Comparison of ENCODE assay signal across 31 cellular contexts in genomic region chr9:101371813-101372212, GRCh38. TPM values are rescaled to one million over a fixed set of nuclear protein-coding genes. Genes with fewer than 3 reads are reported as not detected.
"Had no signal": no experiment of that assay in that cellular context is flagged by ENCODE, and none has a peak within 500 bp of the region (broad histone marks: within the 10 kb centered on the region; RNA-seq: fewer than 3 reads in every experiment).

No MANE protein-coding gene starts in this region.

- ATAC-seq: effector memory CD8-positive, alpha-beta T cell; esophagus mucosa; gastrocnemius medialis; heart right ventricle; left cardiac atrium; left lung; left ventricle myocardium superior; lower lobe of right lung; mucosa of descending colon had no signal

- FAIRE-seq: endometrium, islet of Langerhans, keratinocyte had no signal

- H3K4me3 ChIP-seq: colonic mucosa, esophagus squamous epithelium, gastrocnemius medialis, heart right ventricle, left lung, lower lobe of right lung, mucosa of descending colon had no signal

- H3K27ac ChIP-seq: colonic mucosa, epithelial cell of prostate, esophagus squamous epithelium, gastrocnemius medialis, heart right ventricle, left lung, lower lobe of right lung had no signal

- DNase-seq: colonic mucosa; cortex of kidney; effector CD8-positive, alpha-beta T cell; effector memory CD8-positive, alpha-beta T cell; endodermal cell; erythroblast; esophagus squamous epithelium; foreskin fibroblast; foreskin melanocyte; gastrocnemius medialis; glutamatergic neuron; head of caudate nucleus; heart right ventricle; hippocampal formation; left cardiac atrium; left lung; left ventricle myocardium superior; lower lobe of right lung; mesenchymal stem cell; mucosa of descending colon; naive B cell had no signal

- H3K4me1 ChIP-seq: colonic mucosa, esophagus squamous epithelium, heart right ventricle, left lung, lower lobe of right lung had no signal

- H3K27me3 ChIP-seq: colonic mucosa, esophagus squamous epithelium, gastrocnemius medialis, heart right ventricle, left lung had no signal

- H3K9me3 ChIP-seq: colonic mucosa, esophagus squamous epithelium, gastrocnemius medialis, left lung, lower lobe of right lung, mucosa of descending colon had no signal

- H3K36me3 ChIP-seq: colonic mucosa, esophagus squamous epithelium, gastrocnemius medialis, heart right ventricle, left lung, lower lobe of right lung had no signal

RNA-seq across cellular contexts. Expression of gene BAAT, which starts 13.0 kb away (rescaled TPM):
- total RNA-seq: endodermal cell, esophagus squamous epithelium, glomerular endothelial cell, kidney epithelial cell, left ventricle myocardium superior, lower leg skin, lower lobe of right lung, lung microvascular endothelial cell, mesenteric fat pad had no signal
